ENCODE assay signal across 12 cellular contexts in the genomic region with DNA sequence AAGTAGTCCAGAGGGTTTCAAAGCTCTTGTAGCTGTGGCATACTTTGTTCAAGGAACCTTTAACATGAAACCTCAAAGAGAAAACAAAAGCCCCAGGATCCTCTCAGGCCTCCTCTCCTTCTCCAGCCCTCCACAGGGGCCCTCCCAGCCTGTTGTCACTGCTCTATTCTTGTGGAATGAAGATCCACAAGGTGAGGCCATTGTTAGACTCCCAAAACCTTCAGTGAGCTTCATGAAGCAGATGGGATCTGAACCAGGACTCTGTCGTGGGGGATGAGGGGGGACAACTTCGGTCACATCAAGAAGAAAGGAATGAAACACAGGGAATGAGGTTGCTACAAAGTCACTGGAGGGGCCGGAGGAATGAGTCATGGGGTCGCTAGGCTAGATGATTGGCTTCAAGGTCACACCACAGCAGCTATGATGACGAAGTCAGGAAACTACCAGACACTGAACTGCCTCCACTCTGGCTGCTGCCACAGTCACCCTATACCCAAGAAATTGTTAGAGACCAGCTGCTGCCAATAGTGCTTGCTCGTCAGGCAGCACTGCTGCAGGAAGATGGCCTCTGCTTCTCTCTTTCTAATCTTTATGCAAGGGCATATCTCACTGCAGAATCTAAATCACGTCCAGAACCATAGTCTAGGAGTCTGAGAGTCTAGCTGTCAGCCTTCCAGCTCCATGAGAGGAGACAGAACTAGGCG.
DNase-seq lines count a peak whose midpoint lies in the region; FAIRE-seq and TF ChIP-seq lines count a peak whose summit lies in the region.
"Had no signal": no experiment of that assay in that cellular context is flagged by ENCODE, and none has a peak within 500 bp of the region (broad histone marks: within the 10 kb centered on the region; RNA-seq: fewer than 3 reads in every experiment).

No MANE protein-coding gene starts in this region.

- DNase-seq in H54 (ENCODE audit: insufficient read length, low spot score) (peak; percentile 65), RKO (ENCODE audit: low spot score) (peak; percentile 25), fibroblast of gingiva (ENCODE audit: low read depth) (peak; percentile 57), skeletal muscle cell (ENCODE audit: low read depth) (peak; percentile 67), NOMO-1 treated with DMSO at 0.1 percent for 48 hours (lab: John Stamatoyannopoulos, UW; ENCODE audit: unreplicated experiment) (no peak), foreskin melanocyte (no peak), DMS114 treated with DMSO at 0.1 percent for 48 hours (lab: John Stamatoyannopoulos, UW; ENCODE audit: unreplicated experiment) (no peak), NCI-H1105 (lab: John Stamatoyannopoulos, UW) (no peak)
- DNase-seq: DMS153, gastrocnemius medialis, NCI-H510A, pancreas had no signal

- TF ChIP-seq POLR2A in H54 (IDR thresholded peaks at IDR 0.05; ENCODE audit: low read depth, low read length): no peak

- no peak for FAIRE-seq in H54 (lab: Jason Lieb, UNC)
- FAIRE-seq: pancreas had no signal

- H3K4me3 ChIP-seq in skeletal muscle cell (ENCODE audit: low read depth, low read length): no peak overlapping the region
- H3K4me3 ChIP-seq: gastrocnemius medialis, pancreas had no signal

Comparison
In these comparisons a context has a peak if more than half of its experiments do, and no peak if none do; other contexts are left out.
1. DNase-seq: peak in H54 (single experiment), RKO (single experiment), fibroblast of gingiva (single experiment) and skeletal muscle cell (single experiment); none in NOMO-1 treated with DMSO at 0.1 percent for 48 hours (single experiment), foreskin melanocyte (single experiment), DMS114 treated with DMSO at 0.1 percent for 48 hours (single experiment) and NCI-H1105 (single experiment).